8 cellular contexts compared by ENCODE assay signal in the genomic region with DNA sequence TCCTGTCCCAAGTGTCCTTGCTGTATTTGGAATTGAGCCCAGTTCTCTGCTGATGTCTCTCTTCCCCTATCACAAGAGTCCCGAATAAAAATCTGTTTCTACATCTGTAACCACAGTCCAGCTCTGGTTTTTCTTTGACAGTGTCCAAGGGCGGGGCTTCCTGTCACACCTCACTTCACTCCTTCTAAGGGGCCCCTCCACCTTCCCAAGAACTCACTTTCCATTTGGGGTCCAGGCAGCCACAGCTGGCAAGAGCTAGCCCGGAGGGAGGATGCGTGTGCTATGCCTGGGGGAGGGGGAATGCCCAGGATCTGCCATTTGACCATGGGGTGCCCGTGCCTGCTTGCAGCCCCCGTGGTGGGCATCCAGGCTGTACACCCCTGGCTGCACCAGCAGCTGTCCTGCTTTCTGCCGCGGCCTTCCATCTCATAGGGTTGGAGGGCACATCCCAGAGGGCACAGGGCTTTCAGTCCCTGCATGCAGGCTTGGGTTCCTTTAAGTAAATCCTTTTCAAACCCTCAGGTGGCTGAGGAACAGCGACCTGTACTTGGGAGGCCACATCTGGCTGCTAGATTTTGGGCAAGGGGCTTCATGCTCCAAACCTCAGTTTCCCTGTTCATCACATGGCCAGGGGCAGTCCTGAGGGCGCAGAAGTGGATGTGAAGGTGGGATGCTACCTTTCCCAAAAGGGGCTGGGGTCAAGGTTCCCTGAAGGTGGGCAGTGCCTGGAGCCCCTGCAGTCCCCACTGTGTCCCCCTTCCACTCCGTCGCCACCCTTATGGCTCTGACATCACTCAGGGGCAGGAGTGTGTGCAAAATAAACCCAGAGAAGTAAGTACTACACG. TPM values are rescaled to one million over a fixed set of nuclear protein-coding genes. Genes with fewer than 3 reads are reported as not detected.
DNase-seq lines count a peak whose midpoint lies in the region; ATAC-seq and TF ChIP-seq lines count a peak whose summit lies in the region.

No MANE protein-coding gene starts in this region.

- peaks cover 21% of the 10 kb centered on the region for H3K9me3 Mint-ChIP-seq in activated CD4-positive, alpha-beta T cell treated with anti-CD3 and anti-CD28 coated beads, Interleukin-2, amount 10 ng/mL, durations not matched to agents 7 days and 5 days

- no peaks in the 10 kb centered on the region for H3K27me3 Mint-ChIP-seq in activated CD4-positive, alpha-beta T cell treated with anti-CD3 and anti-CD28 coated beads, Interleukin-2, amount 10 ng/mL, durations not matched to agents 7 days and 5 days

- H3K4me3 ChIP-seq in thymus (ENCODE audit: low read length) = no peak overlapping the region

- ATAC-seq in left lobe of liver = no peak

- no peaks in the 10 kb centered on the region for H3K9me3 ChIP-seq in thymus (ENCODE audit: control insufficient read depth)

- peaks cover 80% of the 10 kb centered on the region for H3K4me1 Mint-ChIP-seq in activated CD4-positive, alpha-beta T cell treated with anti-CD3 and anti-CD28 coated beads, Interleukin-2, amount 10 ng/mL, durations not matched to agents 7 days and 5 days

- peaks cover 38% of the 10 kb centered on the region for H3K36me3 Mint-ChIP-seq in activated CD4-positive, alpha-beta T cell treated with anti-CD3 and anti-CD28 coated beads, Interleukin-2, amount 10 ng/mL, durations not matched to agents 7 days and 5 days (ENCODE audit: low read depth)

- H3K27me3 ChIP-seq in thymus (ENCODE audit: control insufficient read depth, insufficient read depth) = no peaks in the 10 kb centered on the region

- no peak for TF ChIP-seq CTCF in GM10248 (IDR thresholded peaks at IDR 0.05; ENCODE audit: control extremely low read depth, extremely low read depth, low read depth, missing control alignments)

- peak overlapping the region; percentile 98 for H3K27ac Mint-ChIP-seq in activated CD4-positive, alpha-beta T cell treated with anti-CD3 and anti-CD28 coated beads, Interleukin-2, amount 10 ng/mL, durations not matched to agents 7 days and 5 days

- H3K4me1 ChIP-seq in thymus (ENCODE audit: control insufficient read depth, insufficient read depth, low read length) = peaks cover 26% of the 10 kb centered on the region

- WGBS in thymus = 46% methylated on average over 13 of the region's 13 CpGs

- CTCF ChIA-PET in activated CD4-positive, alpha-beta T cell treated with anti-CD3 and anti-CD28 coated beads, Interleukin-2, amount 10 ng/mL, durations not matched to agents 7 days and 5 days (lab: Charles Lee) = interaction anchor here (2.7 kb wide), 1 partner anchor 90 kb away, joined by 8 read pairs; no protein-coding TSS in a partner anchor
- CTCF ChIA-PET in GM10248 (lab: Yijun Ruan, JAX) = no interaction called here

- POLR2A ChIA-PET in activated CD4-positive, alpha-beta T cell treated with anti-CD3 and anti-CD28 coated beads, Interleukin-2, amount 10 ng/mL, durations not matched to agents 7 days and 5 days (lab: Charles Lee) = no interaction called here
- POLR2A ChIA-PET in GM10248 (lab: Yijun Ruan, JAX) = interaction anchor here (0.7 kb wide), 1 partner anchor 29 kb away, joined by 3 read pairs; no protein-coding TSS in a partner anchor

- no peaks in the 10 kb centered on the region for H3K36me3 ChIP-seq in thymus (ENCODE audit: control insufficient read depth, insufficient read depth)

- H3K4me3 Mint-ChIP-seq in activated CD4-positive, alpha-beta T cell treated with anti-CD3 and anti-CD28 coated beads, Interleukin-2, amount 10 ng/mL, durations not matched to agents 7 days and 5 days = no peak overlapping the region

- no peak for DNase-seq in activated CD4-positive, alpha-beta T cell treated with anti-CD3 and anti-CD28 coated beads, Interleukin-2, amount 10 ng/mL, durations not matched to agents 7 days and 5 days
- DNase-seq in activated CD4-positive, alpha-beta T cell treated with anti-CD3 and anti-CD28 coated beads for 4 hours = no peak
- DNase-seq in activated CD8-positive, alpha-beta memory T cell treated with anti-CD3 and anti-CD28 coated beads for 24 hours = peak; percentile 58
- DNase-seq in left lobe of liver (ENCODE audit: low spot score) (peak; percentile 47), SHP77 treated with DMSO at 0.1 percent for 48 hours (lab: John Stamatoyannopoulos, UW) (no peak), GM10248 (ENCODE audit: extremely low spot score) (no peak)
- DNase-seq in stimulated activated CD4-positive, alpha-beta T cell treated with anti-CD3 and anti-CD28 coated beads, Interleukin-4, amount 100 ng/mL, for 4 hours = no peak

- peak overlapping the region; percentile 95 for H3K27ac ChIP-seq in thymus (ENCODE audit: low read depth)

RNA-seq across cellular contexts. Expression of gene CARD19, which starts 2.3 kb away (rescaled TPM):
- 10 to 100 TPM; 40.3 to 42.6 TPM for total RNA-seq in activated CD4-positive, alpha-beta T cell treated with anti-CD3 and anti-CD28 coated beads, Interleukin-2, amount 10 ng/mL, durations not matched to agents 7 days and 5 days
- total RNA-seq in left lobe of liver = 8.5 TPM
- 24.8 TPM for polyA plus RNA-seq in thymus

RNA-seq across cellular contexts. Expression of gene SUSD3, which starts 35.2 kb away (rescaled TPM):
- total RNA-seq in activated CD4-positive, alpha-beta T cell treated with anti-CD3 and anti-CD28 coated beads, Interleukin-2, amount 10 ng/mL, durations not matched to agents 7 days and 5 days = 10 to 100 TPM; 81.1 to 85.8 TPM
- 49.7 TPM for total RNA-seq in left lobe of liver
- polyA plus RNA-seq in thymus = 31.0 TPM

RNA-seq across cellular contexts. Expression of gene NINJ1, which starts 40.4 kb away (rescaled TPM):
- total RNA-seq in activated CD4-positive, alpha-beta T cell treated with anti-CD3 and anti-CD28 coated beads, Interleukin-2, amount 10 ng/mL, durations not matched to agents 7 days and 5 days = 10 to 100 TPM; 29.5 to 29.9 TPM
- total RNA-seq in left lobe of liver = 53.3 TPM
- 39.4 TPM for polyA plus RNA-seq in thymus

Comparison
In these comparisons a context has a peak if more than half of its experiments do, and no peak if none do; other contexts are left out.
1. DNase-seq: peak in activated CD8-positive, alpha-beta memory T cell treated with anti-CD3 and anti-CD28 coated beads for 24 hours (single experiment) and left lobe of liver (single experiment); none in activated CD4-positive, alpha-beta T cell treated with anti-CD3 and anti-CD28 coated beads, Interleukin-2, amount 10 ng/mL, durations not matched to agents 7 days and 5 days (single experiment), activated CD4-positive, alpha-beta T cell treated with anti-CD3 and anti-CD28 coated beads for 4 hours (0 of 2), stimulated activated CD4-positive, alpha-beta T cell treated with anti-CD3 and anti-CD28 coated beads, Interleukin-4, amount 100 ng/mL, for 4 hours (0 of 2), SHP77 treated with DMSO at 0.1 percent for 48 hours (single experiment) and GM10248 (single experiment).